In genomic region chr2:158391361-158391760, GRCh38 we compare ENCODE assay signal across 22 cellular contexts.
DNase-seq lines count a peak whose midpoint lies in the region; ATAC-seq, FAIRE-seq and TF ChIP-seq lines count a peak whose summit lies in the region.
"Had no signal": no experiment of that assay in that cellular context is flagged by ENCODE, and none has a peak within 500 bp of the region (broad histone marks: within the 10 kb centered on the region; RNA-seq: fewer than 3 reads in every experiment).

No MANE protein-coding gene starts in this region.

- no peaks in the 10 kb centered on the region for H3K79me2 ChIP-seq in astrocyte (ENCODE audit: insufficient read depth, low read length)
- H3K79me2 ChIP-seq in keratinocyte (ENCODE audit: control insufficient read depth, insufficient read depth, low read length), result no peaks in the 10 kb centered on the region

- no peaks in the 10 kb centered on the region for H3K9me1 ChIP-seq in keratinocyte (ENCODE audit: control insufficient read depth, extremely low read depth, insufficient read depth, low read length)

- no peak for ATAC-seq in natural killer cell treated with Interleukin-12 subunit alpha and Interleukin-12 subunit beta and Interleukin-15 and Interleukin-18, amount 100 ng/mL, for 72 hours
- no peak for ATAC-seq in natural killer cell
- ATAC-seq in GM21381 (IDR thresholded peaks at IDR 0.05; ENCODE audit: unreplicated experiment), result no peak

- peak overlapping the region; percentile 44 for H3K4me2 ChIP-seq in astrocyte (ENCODE audit: low read length)
- peak overlapping the region; percentile 18 for H3K4me2 ChIP-seq in keratinocyte (ENCODE audit: control insufficient read depth, extremely low read depth, insufficient read depth, low read depth, low read length)
- H3K4me2 ChIP-seq: KMS-11 had no signal

- dilution Hi-C loops in keratinocyte (cut with MboI; ENCODE audit: extremely low pct_ligation_motif_present, low sequenced_read_pairs), result no loop called here

- H4K20me1 ChIP-seq in astrocyte (ENCODE audit: insufficient read depth, low read length) (no peaks in the 10 kb centered on the region), keratinocyte (ENCODE audit: control insufficient read depth, extremely low read depth, insufficient read depth, low read length) (no peaks in the 10 kb centered on the region)

- H3K9me3 Mint-ChIP-seq in natural killer cell treated with Interleukin-12 subunit alpha and Interleukin-12 subunit beta and Interleukin-15 and Interleukin-18, amount 100 ng/mL, for 72 hours, result peaks cover 7% of the 10 kb centered on the region
- H3K9me3 Mint-ChIP-seq in natural killer cell (peaks cover 0 to 3% of the 10 kb centered on the region in 2 donors), astrocyte (ENCODE audit: unreplicated experiment) (peaks cover 3% of the 10 kb centered on the region), HFFc6 (no peaks in the 10 kb centered on the region)
- H3K9me3 Mint-ChIP-seq: CD8-positive, alpha-beta memory T cell had no signal

- H3K4me1 ChIP-seq in astrocyte (ENCODE audit: insufficient read depth, low read length) (peaks cover 8% of the 10 kb centered on the region), keratinocyte (ENCODE audit: control insufficient read depth, extremely low read depth, insufficient read depth, low read length) (peaks cover 14% of the 10 kb centered on the region)

- H3K36me3 ChIP-seq in astrocyte (ENCODE audit: insufficient read depth, low read length), result no peaks in the 10 kb centered on the region
- no peaks in the 10 kb centered on the region for H3K36me3 ChIP-seq in keratinocyte (ENCODE audit: control insufficient read depth in 2 of 2, extremely low read depth in 1 of 2, insufficient read depth in 2 of 2, low read length in 2 of 2)
- no peaks in the 10 kb centered on the region for H3K36me3 ChIP-seq in H7 (replicated peaks; ENCODE audit: control insufficient read depth, insufficient read depth, low read length)
- H3K36me3 ChIP-seq: SJSA1 had no signal

- peaks cover 13 to 16% of the 10 kb centered on the region in 2 donors for H3K27me3 Mint-ChIP-seq in natural killer cell treated with Interleukin-12 subunit alpha and Interleukin-12 subunit beta and Interleukin-15 and Interleukin-18, amount 100 ng/mL, for 72 hours
- peaks cover 0 to 8% of the 10 kb centered on the region in 2 donors for H3K27me3 Mint-ChIP-seq in natural killer cell (ENCODE audit: low read depth in 2 of 2)
- H3K27me3 Mint-ChIP-seq in astrocyte (ENCODE audit: low read depth, unreplicated experiment), result no peaks in the 10 kb centered on the region
- H3K27me3 Mint-ChIP-seq in HFFc6 (ENCODE audit: insufficient read depth), result peaks cover 2% of the 10 kb centered on the region; the same call in 1 of the 2 replicates

- H3K36me3 Mint-ChIP-seq in natural killer cell treated with Interleukin-12 subunit alpha and Interleukin-12 subunit beta and Interleukin-15 and Interleukin-18, amount 100 ng/mL, for 72 hours, result no peaks in the 10 kb centered on the region
- H3K36me3 Mint-ChIP-seq in natural killer cell (no peaks in the 10 kb centered on the region), astrocyte (ENCODE audit: low read depth, unreplicated experiment) (no peaks in the 10 kb centered on the region), HFFc6 (ENCODE audit: low read depth) (no peaks in the 10 kb centered on the region)

- no peaks in the 10 kb centered on the region for H3K9me3 ChIP-seq in astrocyte (ENCODE audit: insufficient read depth, low read depth, low read length)
- no peaks in the 10 kb centered on the region for H3K9me3 ChIP-seq in keratinocyte (ENCODE audit: control insufficient read depth, low read depth, low read length)
- H3K9me3 ChIP-seq: SJSA1 had no signal

- TF ChIP-seq CTCF in natural killer cell (IDR thresholded peaks at IDR 0.05) (no peak), astrocyte (IDR thresholded peaks at IDR 0.05; ENCODE audit: insufficient read depth, low read depth, low read length) (no peak), keratinocyte (optimal IDR thresholded peaks at IDR 0.05 in 1 of 3, IDR thresholded peaks at IDR 0.05 in 1 of 3, conservative IDR thresholded peaks at IDR 0.05 in 1 of 3; ENCODE audit: extremely low read depth in 1 of 3, insufficient read depth in 2 of 3, low read length in 3 of 3) (no peak), HFFc6 (IDR thresholded peaks at IDR 0.05) (no peak)

- H3K4me3 ChIP-seq in astrocyte (ENCODE audit: insufficient read depth, low read depth, low read length), result no peak overlapping the region
- no peak overlapping the region for H3K4me3 ChIP-seq in keratinocyte (ENCODE audit: control insufficient read depth in 2 of 3, extremely low read depth in 1 of 3, insufficient read depth in 2 of 3, low read depth in 1 of 3, low read length in 3 of 3)
- no peak overlapping the region for H3K4me3 ChIP-seq in H7 (ENCODE audit: insufficient read depth, low read depth, low read length)
- H3K4me3 ChIP-seq: SJSA1 had no signal

- H3K27me3 ChIP-seq in astrocyte (ENCODE audit: insufficient read depth, low read length) (no peaks in the 10 kb centered on the region), keratinocyte (ENCODE audit: control insufficient read depth, extremely low read depth, insufficient read depth, low read length) (no peaks in the 10 kb centered on the region), H7 (ENCODE audit: control insufficient read depth, insufficient read depth, low read length) (no peaks in the 10 kb centered on the region)
- H3K27me3 ChIP-seq: SJSA1 had no signal

- H3K27ac ChIP-seq in astrocyte (ENCODE audit: low read depth, low read length), result peak overlapping the region; percentile 27
- H3K27ac ChIP-seq in keratinocyte (ENCODE audit: control insufficient read depth, insufficient read depth, low read length), result no peak overlapping the region
- H3K27ac ChIP-seq: C4-2B, KMS-11, SJSA1 had no signal

- FAIRE-seq in astrocyte (lab: Jason Lieb, UNC) (no peak), keratinocyte (lab: Jason Lieb, UNC) (no peak)
- FAIRE-seq: GM12891, HTR-8/SVneo had no signal

- no peak overlapping the region for H3K9ac ChIP-seq in astrocyte (ENCODE audit: low read length)
- no peak overlapping the region for H3K9ac ChIP-seq in keratinocyte (ENCODE audit: control insufficient read depth, extremely low read depth, insufficient read depth, low read length)
- H3K9ac ChIP-seq: KMS-11 had no signal

- H3K4me1 Mint-ChIP-seq in natural killer cell treated with Interleukin-12 subunit alpha and Interleukin-12 subunit beta and Interleukin-15 and Interleukin-18, amount 100 ng/mL, for 72 hours (ENCODE audit: low read depth in 2 of 2), result peaks cover 9 to 11% of the 10 kb centered on the region in 2 donors
- peaks cover 9% of the 10 kb centered on the region in 2 donors for H3K4me1 Mint-ChIP-seq in natural killer cell
- peaks cover 22% of the 10 kb centered on the region for H3K4me1 Mint-ChIP-seq in astrocyte (ENCODE audit: low read depth, unreplicated experiment)
- H3K4me1 Mint-ChIP-seq in HFFc6 (ENCODE audit: low read depth), result peaks cover 28% of the 10 kb centered on the region
- H3K4me1 Mint-ChIP-seq: B cell had no signal

- peak overlapping the region; percentile 1 for H3K4me3 Mint-ChIP-seq in natural killer cell treated with Interleukin-12 subunit alpha and Interleukin-12 subunit beta and Interleukin-15 and Interleukin-18, amount 100 ng/mL, for 72 hours
- H3K4me3 Mint-ChIP-seq in natural killer cell, result no peak overlapping the region
- no peak overlapping the region for H3K4me3 Mint-ChIP-seq in astrocyte (ENCODE audit: unreplicated experiment)
- H3K4me3 Mint-ChIP-seq in HFFc6, result no peak overlapping the region
- H3K4me3 Mint-ChIP-seq: B cell; CD8-positive, alpha-beta memory T cell had no signal

- peak overlapping the region; percentile 12 to 31 for H3K27ac Mint-ChIP-seq in natural killer cell treated with Interleukin-12 subunit alpha and Interleukin-12 subunit beta and Interleukin-15 and Interleukin-18, amount 100 ng/mL, for 72 hours
- peak overlapping the region in 1 of 2 donors; percentile 35 for H3K27ac Mint-ChIP-seq in natural killer cell
- H3K27ac Mint-ChIP-seq in astrocyte (ENCODE audit: unreplicated experiment), result peak overlapping the region; percentile 13
- no peak overlapping the region for H3K27ac Mint-ChIP-seq in HFFc6
- H3K27ac Mint-ChIP-seq: B cell had no signal

- no peak for DNase-seq in natural killer cell treated with Interleukin-12 subunit alpha and Interleukin-12 subunit beta and Interleukin-15 and Interleukin-18, amount 100 ng/mL, for 72 hours (ENCODE audit: low spot score)
- DNase-seq in natural killer cell, result no peak
- no peak for DNase-seq in astrocyte (ENCODE audit: low read depth)
- no peak for DNase-seq in keratinocyte (ENCODE audit: low read depth, low spot score)
- DNase-seq in HFFc6, result no peak
- DNase-seq in H7, result no peak
- DNase-seq: CD8-positive, alpha-beta memory T cell; DMS79 treated with DMSO at 0.1 percent for 48 hours; GF-D8; MM.1S; NCI-H446; NCI-H524 treated with DMSO at 0.1 percent for 48 hours; NCI-H774; Right ventricle myocardium superior; RPMI8226 had no signal

- H2AFZ ChIP-seq in astrocyte (ENCODE audit: low read depth, low read length), result peak overlapping the region; percentile 6
- H2AFZ ChIP-seq in keratinocyte (ENCODE audit: control insufficient read depth, low read length), result peak overlapping the region; percentile 81

- intact Hi-C loops in natural killer cell (cut with micrococcal nuclease), result no loop called here
